In the genomic region with DNA sequence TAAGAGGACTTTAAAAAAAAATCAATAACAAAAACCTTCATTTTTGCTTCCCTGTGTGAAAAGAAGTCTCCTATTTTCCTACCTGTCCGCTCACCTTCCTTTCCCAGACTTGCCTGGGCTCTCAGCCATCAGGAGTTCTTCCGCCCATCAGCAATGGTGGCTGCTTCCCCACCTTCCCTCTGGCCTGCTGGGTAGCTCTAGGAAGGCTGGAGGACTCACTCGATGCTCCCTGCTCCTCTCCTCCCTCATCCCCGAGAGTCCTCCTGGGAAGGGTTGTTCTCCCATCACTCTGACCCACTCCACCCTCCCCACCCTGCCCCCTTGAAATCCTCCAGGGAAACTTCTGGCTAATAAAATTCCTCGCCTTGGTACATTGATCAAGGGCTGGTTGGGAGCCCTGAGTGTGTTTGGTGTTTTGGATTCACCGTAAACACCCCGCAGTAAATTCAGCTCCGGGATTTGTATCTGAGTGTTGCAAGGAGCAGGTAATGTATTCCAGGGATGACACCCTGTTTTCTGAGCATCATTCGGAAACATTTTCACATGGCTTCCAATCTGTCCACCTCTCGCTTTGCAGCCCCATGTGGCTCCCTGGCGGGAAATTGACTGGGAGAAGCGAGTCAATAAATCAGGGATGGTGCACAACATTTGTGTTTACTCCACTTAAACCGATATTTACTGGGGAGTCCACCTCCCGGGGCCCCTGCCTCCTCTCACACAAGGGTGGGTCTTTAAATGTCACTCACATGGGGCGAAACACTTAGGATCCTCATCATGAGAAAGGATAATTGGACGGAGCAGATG, we compare ENCODE assay signal across 13 cellular contexts.
"Had no signal": no experiment of that assay in that cellular context is flagged by ENCODE, and none has a peak within 500 bp of the region (broad histone marks: within the 10 kb centered on the region; RNA-seq: fewer than 3 reads in every experiment).

No MANE protein-coding gene starts in this region.

- ATAC-seq: activated CD4-positive, alpha-beta T cell treated with anti-CD3 and anti-CD28 coated beads for 36 hours; activated CD8-positive, alpha-beta T cell treated with anti-CD3 and anti-CD28 coated beads, Interleukin-2, amount 10 ng/mL, durations not matched to agents 7 days and 5 days; left lobe of liver; psoas muscle; stimulated activated naive CD8-positive, alpha-beta T cell treated with anti-CD3 and anti-CD28 coated beads, Interleukin-15, Interleukin-2, amounts not matched to agents 100 U/mL and 50 U/mL, for 24 hours had no signal

- DNase-seq: activated CD4-positive, alpha-beta T cell treated with anti-CD3 and anti-CD28 coated beads for 36 hours; activated CD8-positive, alpha-beta memory T cell treated with anti-CD3 and anti-CD28 coated beads, Interleukin-2, amount 50 U/mL, for 48 hours; activated CD8-positive, alpha-beta T cell treated with anti-CD3 and anti-CD28 coated beads, Interleukin-2, amount 10 ng/mL, durations not matched to agents 7 days and 5 days; dorsolateral prefrontal cortex; occipital lobe; psoas muscle; stimulated activated CD4-positive, alpha-beta T cell treated with anti-CD3 and anti-CD28 coated beads, Interleukin-2, amount 100 ng/mL, for 48 hours; stimulated activated CD8-positive, alpha-beta memory T cell treated with anti-CD3 and anti-CD28 coated beads, Interleukin-4, amount 100 ng/mL, for 48 hours; stimulated activated naive CD8-positive, alpha-beta T cell treated with anti-CD3 and anti-CD28 coated beads, Interleukin-15, Interleukin-2, amounts not matched to agents 100 U/mL and 50 U/mL, for 24 hours; T1000 had no signal

- H3K9me3 ChIP-seq: ascending aorta, psoas muscle had no signal

- H3K4me3 ChIP-seq: ascending aorta, dorsolateral prefrontal cortex, psoas muscle had no signal

- H3K36me3 ChIP-seq: ascending aorta had no signal

- H3K27me3 ChIP-seq: ascending aorta had no signal

- H3K27ac ChIP-seq: ascending aorta, dorsolateral prefrontal cortex, psoas muscle had no signal

- H3K4me1 ChIP-seq: ascending aorta, psoas muscle had no signal

- FAIRE-seq: islet of Langerhans had no signal
